ENCODE assay signal across 8 cellular contexts in genomic region chr14:99792551-99793212, GRCh38. TPM values are rescaled to one million over a fixed set of nuclear protein-coding genes. Genes with fewer than 3 reads are reported as not detected.
A peak's percentile ranks its signal among the peaks of the same experiment; 100 is the strongest.
DNase-seq lines count a peak whose midpoint lies in the region; ATAC-seq and TF ChIP-seq lines count a peak whose summit lies in the region.

No MANE protein-coding gene starts in this region.

- no TSS peak for BruUV-seq in MCF 10A (replicated peaks; lab: Mats Ljungman, UMichigan)

- peak overlapping the region; percentile 35 to 38 for H3K4me3 ChIP-seq in left lung

- POLR2A ChIA-PET in MCF 10A (lab: Yijun Ruan, JAX), result interaction anchor here (0.7 to 3.7 kb wide), 4 partner anchors 35 to 312 kb away, joined by 3 to 19 read pairs (median 6); partner anchors contain the start of genes CCNK and SETD3

- H3K27ac ChIP-seq in left lung (peak overlapping the region; percentile 44 to 75), substantia nigra (ENCODE audit: low read depth, low read length, poor library complexity, severe bottlenecking) (peak overlapping the region; percentile 87)

- H3K27me3 ChIP-seq in left lung, result peaks cover 0 to 52% of the 10 kb centered on the region in 2 donors

- H3K9me3 Mint-ChIP-seq in MCF 10A (ENCODE audit: unreplicated experiment), result no peaks in the 10 kb centered on the region

- H3K36me3 Mint-ChIP-seq in MCF 10A (ENCODE audit: insufficient read depth, unreplicated experiment), result no peaks in the 10 kb centered on the region

- peak; percentile 28 for ATAC-seq in Right ventricle myocardium inferior
- peak; percentile 15 for ATAC-seq in left lung
- ATAC-seq in GM21381 (IDR thresholded peaks at IDR 0.05; ENCODE audit: unreplicated experiment), result no peak

- H3K9me3 ChIP-seq in left lung, result no peaks in the 10 kb centered on the region

- intact Hi-C loops in Right ventricle myocardium inferior (cut with DNase I) (loop anchor here (2.0 to 5.0 kb wide), 2 partner anchors 40 to 56 kb away; no protein-coding TSS in a partner anchor), cardiac septum (cut with DNase I) (loop anchor here (2.0 to 5.0 kb wide), 4 partner anchors 54 to 110 kb away; partner anchors contain the start of gene CYP46A1), MCF 10A (cut with micrococcal nuclease) (loop anchor here (2.0 to 5.0 kb wide), 3 partner anchors 62 to 110 kb away; partner anchors contain the start of gene CYP46A1), left lung (cut with DNase I) (no loop called here)

- peak overlapping the region; percentile 64 for H3K4me3 Mint-ChIP-seq in MCF 10A (ENCODE audit: unreplicated experiment)

- no peak overlapping the region for H3K27ac Mint-ChIP-seq in MCF 10A (ENCODE audit: low read depth, unreplicated experiment)

- CTCF ChIA-PET in MCF 10A (lab: Yijun Ruan, JAX), result interaction anchor here (0.7 to 1.6 kb wide), 3 partner anchors 11 to 113 kb away, joined by 3 to 4 read pairs (median 3); no protein-coding TSS in a partner anchor

- H3K4me1 Mint-ChIP-seq in MCF 10A (ENCODE audit: insufficient read depth, unreplicated experiment), result peaks cover 24% of the 10 kb centered on the region

- H3K27me3 Mint-ChIP-seq in MCF 10A (ENCODE audit: insufficient read depth, unreplicated experiment), result no peaks in the 10 kb centered on the region

- no peaks in the 10 kb centered on the region for H3K36me3 ChIP-seq in left lung

- TF ChIP-seq CTCF in MCF 10A (IDR thresholded peaks at IDR 0.05; ENCODE audit: unreplicated experiment) (no peak), left lung (IDR thresholded peaks at IDR 0.05) (no peak)

- H3K4me1 ChIP-seq in left lung, result peaks cover 5 to 18% of the 10 kb centered on the region in 2 donors

- DNase-seq in Right ventricle myocardium inferior (ENCODE audit: missing footprints), result no peak
- no peak for DNase-seq in cardiac septum (ENCODE audit: low spot score)
- no peak for DNase-seq in MCF 10A (ENCODE audit: unreplicated experiment)
- no peak for DNase-seq in left lung
- peak in 19 of 49 donors; percentile 6 to 86 (median 41) for DNase-seq in substantia nigra (lab: John Stamatoyannopoulos, UW)
- no peak for DNase-seq in NCI-H128 (lab: John Stamatoyannopoulos, UW; ENCODE audit: unreplicated experiment)
- DNase-seq in DMS114 treated with DMSO at 0.1 percent for 48 hours (lab: John Stamatoyannopoulos, UW; ENCODE audit: unreplicated experiment), result no peak

RNA-seq across cellular contexts. Expression of gene EML1, which starts 0.5 kb away (rescaled TPM):
- total RNA-seq in Right ventricle myocardium inferior, result 49.6 TPM
- total RNA-seq in cardiac septum, result 29.9 TPM
- 9.5 and 11.6 TPM in 2 replicates for total RNA-seq in MCF 10A (2022)
- 10 to 100 TPM; 24.6 to 27.0 TPM for total RNA-seq in left lung

Comparison
In these comparisons a context has a peak if more than half of its experiments do, and no peak if none do; other contexts are left out.
1. intact Hi-C loops: an anchor here in Right ventricle myocardium inferior (2.0 to 5.0 kb wide), cardiac septum (2.0 to 5.0 kb wide) and MCF 10A (2.0 to 5.0 kb wide); none called in left lung.